ENCODE assay signal across 12 cellular contexts in genomic region chr2:216665717-216666116, GRCh38. TPM values are rescaled to one million over a fixed set of nuclear protein-coding genes. Genes with fewer than 3 reads are reported as not detected.
DNase-seq lines count a peak whose midpoint lies in the region; ATAC-seq and TF ChIP-seq lines count a peak whose summit lies in the region.
"Had no signal": no experiment of that assay in that cellular context is flagged by ENCODE, and none has a peak within 500 bp of the region (broad histone marks: within the 10 kb centered on the region; RNA-seq: fewer than 3 reads in every experiment).

No MANE protein-coding gene starts in this region.

- H3K36me3 ChIP-seq in BE2C (peaks cover 22% of the 10 kb centered on the region), breast epithelium (no peaks in the 10 kb centered on the region)

- ATAC-seq in left colon: peak; percentile 13
- no peak for ATAC-seq in activated CD4-positive, alpha-beta T cell treated with anti-CD3 and anti-CD28 coated beads for 36 hours
- ATAC-seq in HG02678 (IDR thresholded peaks at IDR 0.05; ENCODE audit: unreplicated experiment): no peak
- ATAC-seq in naive thymus-derived CD8-positive, alpha-beta T cell: no peak

- H3K27ac Mint-ChIP-seq in activated CD4-positive, alpha-beta T cell treated with anti-CD3 and anti-CD28 coated beads for 36 hours: no peak overlapping the region
- H3K27ac Mint-ChIP-seq in naive thymus-derived CD8-positive, alpha-beta T cell: no peak overlapping the region

- no peaks in the 10 kb centered on the region for H3K36me3 Mint-ChIP-seq in activated CD4-positive, alpha-beta T cell treated with anti-CD3 and anti-CD28 coated beads for 36 hours (ENCODE audit: low read depth)
- no peaks in the 10 kb centered on the region for H3K36me3 Mint-ChIP-seq in naive thymus-derived CD8-positive, alpha-beta T cell

- no peaks in the 10 kb centered on the region for H3K4me1 Mint-ChIP-seq in activated CD4-positive, alpha-beta T cell treated with anti-CD3 and anti-CD28 coated beads for 36 hours
- peaks cover 0 to 2% (median 0%) of the 10 kb centered on the region in 4 donors for H3K4me1 Mint-ChIP-seq in naive thymus-derived CD8-positive, alpha-beta T cell

- peak; percentile 82 for DNase-seq in BE2C
- peak; percentile 52 for DNase-seq in NCI-H2107 (lab: John Stamatoyannopoulos, UW)
- DNase-seq in breast epithelium (ENCODE audit: low spot score in 2 of 2): peak in 1 of 2 donors; percentile 46
- DNase-seq in left colon: no peak
- DNase-seq in activated CD4-positive, alpha-beta T cell treated with anti-CD3 and anti-CD28 coated beads for 36 hours: no peak
- DNase-seq in NOMO-1 treated with DMSO at 0.1 percent for 48 hours (lab: John Stamatoyannopoulos, UW; ENCODE audit: unreplicated experiment): no peak
- DNase-seq in naive thymus-derived CD8-positive, alpha-beta T cell: no peak
- DNase-seq: activated naive CD4-positive, alpha-beta T cell; dorsolateral prefrontal cortex had no signal

- POLR2A ChIA-PET in activated CD4-positive, alpha-beta T cell treated with anti-CD3 and anti-CD28 coated beads for 36 hours (lab: Charles Lee): no interaction called here
- POLR2A ChIA-PET in naive thymus-derived CD8-positive, alpha-beta T cell (lab: Charles Lee): no interaction called here

- TF ChIP-seq CTCF in BE2C (IDR thresholded peaks at IDR 0.05; ENCODE audit: low read depth, low read length) (no peak), breast epithelium (IDR thresholded peaks at IDR 0.05) (no peak)

- peaks cover 2% of the 10 kb centered on the region for H3K27me3 Mint-ChIP-seq in activated CD4-positive, alpha-beta T cell treated with anti-CD3 and anti-CD28 coated beads for 36 hours
- peaks cover 6 to 18% (median 12%) of the 10 kb centered on the region in 5 donors for H3K27me3 Mint-ChIP-seq in naive thymus-derived CD8-positive, alpha-beta T cell

- CTCF ChIA-PET in activated CD4-positive, alpha-beta T cell treated with anti-CD3 and anti-CD28 coated beads for 36 hours (lab: Charles Lee): interaction anchor here (0.6 to 10.3 kb wide), 15 partner anchors 9 to 555 kb away, joined by 3 to 195 read pairs (median 4); no protein-coding TSS in a partner anchor

- H3K4me3 Mint-ChIP-seq in activated CD4-positive, alpha-beta T cell treated with anti-CD3 and anti-CD28 coated beads for 36 hours: no peak overlapping the region
- H3K4me3 Mint-ChIP-seq in naive thymus-derived CD8-positive, alpha-beta T cell: no peak overlapping the region

- H3K9me3 ChIP-seq in BE2C (no peaks in the 10 kb centered on the region), breast epithelium (no peaks in the 10 kb centered on the region)
- H3K9me3 ChIP-seq: tibial nerve had no signal

- H3K9me3 Mint-ChIP-seq in activated CD4-positive, alpha-beta T cell treated with anti-CD3 and anti-CD28 coated beads for 36 hours (ENCODE audit: low read depth): no peaks in the 10 kb centered on the region
- no peaks in the 10 kb centered on the region for H3K9me3 Mint-ChIP-seq in naive thymus-derived CD8-positive, alpha-beta T cell

- H3K4me3 ChIP-seq in BE2C (ENCODE audit: low read depth, low read length): peak overlapping the region; percentile 19; the same call in 1 of the 2 replicates
- no peak overlapping the region for H3K4me3 ChIP-seq in breast epithelium
- H3K4me3 ChIP-seq: dorsolateral prefrontal cortex, tibial nerve had no signal

- H3K4me1 ChIP-seq in BE2C (peaks cover 22% of the 10 kb centered on the region), breast epithelium (peaks cover 0 to 9% of the 10 kb centered on the region in 2 donors)
- H3K4me1 ChIP-seq: parathyroid adenoma had no signal

- H3K27me3 ChIP-seq in BE2C: no peaks in the 10 kb centered on the region
- no peaks in the 10 kb centered on the region for H3K27me3 ChIP-seq in breast epithelium
- H3K27me3 ChIP-seq: dorsolateral prefrontal cortex, tibial nerve had no signal

- H3K27ac ChIP-seq in breast epithelium: peak overlapping the region; percentile 22 to 75
- H3K27ac ChIP-seq: dorsolateral prefrontal cortex, parathyroid adenoma had no signal

- TF ChIP-seq POLR2A in breast epithelium (IDR thresholded peaks at IDR 0.05): no peak

- intact Hi-C loops in breast epithelium (cut with DNase I; ENCODE audit: low total_unique reads): loop anchor here (10.0 kb wide), 1 partner anchor 561 kb away; the partner anchor contains the start of gene XRCC5
- intact Hi-C loops in left colon (cut with DNase I, micrococcal nuclease): loop anchor here (2.0 to 5.0 kb wide), 2 partner anchors 143 to 149 kb away; no protein-coding TSS in a partner anchor
- intact Hi-C loops in activated CD4-positive, alpha-beta T cell treated with anti-CD3 and anti-CD28 coated beads for 36 hours (cut with DNase I, micrococcal nuclease): loop anchor here (1.0 to 5.0 kb wide), 5 partner anchors 146 to 713 kb away; partner anchors contain the start of gene SMARCAL1 (in 1 of the 2)

RNA-seq across cellular contexts. Expression of gene IGFBP5, which starts 29.6 kb away (rescaled TPM):
- polyA plus RNA-seq in BE2C (2012; ENCODE audit: insufficient read depth, insufficient read length, low read depth): 34.8 TPM
- 1,000 to 10,000 TPM in 1 of 3 donors, 100 to 1,000 TPM in 2; 161 to 1,107 (median 177) TPM for total RNA-seq in breast epithelium
- total RNA-seq in left colon: 100 to 1,000 TPM in 1 of 2 donors, 10 to 100 TPM in 1; 40.0 to 135 TPM
- total RNA-seq in activated CD4-positive, alpha-beta T cell treated with anti-CD3 and anti-CD28 coated beads for 36 hours: not detected
- total RNA-seq in naive thymus-derived CD8-positive, alpha-beta T cell: not detected
- polyA plus RNA-seq in naive thymus-derived CD8-positive, alpha-beta T cell: not detected

RNA-seq across cellular contexts. Expression of gene IGFBP2, which starts 32.5 kb away (rescaled TPM):
- polyA plus RNA-seq in BE2C (2012; ENCODE audit: insufficient read depth, insufficient read length, low read depth): 1,157 TPM
- total RNA-seq in breast epithelium: 100 to 1,000 TPM in 2 of 3 donors, 10 to 100 TPM in 1; 16.0 to 131 (median 115) TPM
- 100 to 1,000 TPM; 120 to 143 TPM for total RNA-seq in left colon
- 10 to 100 TPM in 1 of 2 experiments, 1 to 10 TPM in 1; 9.8 to 11.5 TPM for total RNA-seq in activated CD4-positive, alpha-beta T cell treated with anti-CD3 and anti-CD28 coated beads for 36 hours
- total RNA-seq in naive thymus-derived CD8-positive, alpha-beta T cell: not detected
- polyA plus RNA-seq in naive thymus-derived CD8-positive, alpha-beta T cell: under 1 TPM in 2 of 3 donors, not detected in 1; 0.15 to 0.48 TPM

Comparison
In these comparisons a context has a peak if more than half of its experiments do, and no peak if none do; other contexts are left out.
1. DNase-seq: peak in BE2C (single experiment) and NCI-H2107 (single experiment); none in left colon (0 of 2), activated CD4-positive, alpha-beta T cell treated with anti-CD3 and anti-CD28 coated beads for 36 hours (single experiment), NOMO-1 treated with DMSO at 0.1 percent for 48 hours (single experiment) and naive thymus-derived CD8-positive, alpha-beta T cell (0 of 10).
2. RNA of gene IGFBP5, which starts 29.6 kb away (total RNA-seq): 161 to 1,107 TPM in breast epithelium and 40.0 to 135 TPM in left colon; not detected in naive thymus-derived CD8-positive, alpha-beta T cell and not detected in activated CD4-positive, alpha-beta T cell treated with anti-CD3 and anti-CD28 coated beads for 36 hours; every median in the first group is over 10 times any median in the second.
3. RNA of gene IGFBP2, which starts 32.5 kb away (total RNA-seq): 120 to 143 TPM in left colon, 16.0 to 131 TPM in breast epithelium and 9.8 to 11.5 TPM in activated CD4-positive, alpha-beta T cell treated with anti-CD3 and anti-CD28 coated beads for 36 hours; not detected in naive thymus-derived CD8-positive, alpha-beta T cell; every median in the first group is over 4 times any median in the second.